ENCODE assay signal across 9 cellular contexts in genomic region chr17:29154516-29155234, GRCh38. TPM values are rescaled to one million over a fixed set of nuclear protein-coding genes. Genes with fewer than 3 reads are reported as not detected.
DNase-seq lines count a peak whose midpoint lies in the region; ATAC-seq and TF ChIP-seq lines count a peak whose summit lies in the region.
"Had no signal": no experiment of that assay in that cellular context is flagged by ENCODE, and none has a peak within 500 bp of the region (broad histone marks: within the 10 kb centered on the region; RNA-seq: fewer than 3 reads in every experiment).

No MANE protein-coding gene starts in this region.

- ATAC-seq in CD4-positive, CD25-positive, alpha-beta regulatory T cell (ENCODE audit: low read depth in 2 of 2), result peak; percentile 56 to 65

- no peaks in the 10 kb centered on the region for H3K36me3 ChIP-seq in CD4-positive, CD25-positive, alpha-beta regulatory T cell (ENCODE audit: control insufficient read depth, insufficient read depth, low read length)
- no peaks in the 10 kb centered on the region for H3K36me3 ChIP-seq in esophagus muscularis mucosa

- H3K9me3 Mint-ChIP-seq in CD4-positive, CD25-positive, alpha-beta regulatory T cell, result no peaks in the 10 kb centered on the region
- no peaks in the 10 kb centered on the region for H3K9me3 Mint-ChIP-seq in osteocyte (ENCODE audit: unreplicated experiment)
- H3K9me3 Mint-ChIP-seq: memory B cell had no signal

- intact Hi-C loops in esophagus muscularis mucosa (cut with DNase I), result no loop called here

- peak overlapping the region; percentile 62 for H3K27ac ChIP-seq in CD4-positive, CD25-positive, alpha-beta regulatory T cell (ENCODE audit: insufficient read depth, low read length, poor library complexity, severe bottlenecking)
- H3K27ac ChIP-seq in RWPE1 (peak overlapping the region; percentile 97), esophagus muscularis mucosa (replicated peaks in 1 of 4) (peak overlapping the region; percentile 59 to 74 (median 66))

- H3K27me3 Mint-ChIP-seq in CD4-positive, CD25-positive, alpha-beta regulatory T cell, result no peaks in the 10 kb centered on the region
- no peaks in the 10 kb centered on the region for H3K27me3 Mint-ChIP-seq in osteocyte (ENCODE audit: unreplicated experiment)
- H3K27me3 Mint-ChIP-seq: memory B cell had no signal

- TF ChIP-seq CTCF in RWPE1 (conservative IDR thresholded peaks at IDR 0.05; ENCODE audit: low read depth), result no peak
- no peak for TF ChIP-seq CTCF in esophagus muscularis mucosa (IDR thresholded peaks at IDR 0.05)
- TF ChIP-seq CTCF in osteocyte (IDR thresholded peaks at IDR 0.05), result no peak

- H3K4me3 ChIP-seq in CD4-positive, CD25-positive, alpha-beta regulatory T cell (ENCODE audit: low read depth, low read length), result peak overlapping the region; percentile 50
- no peak overlapping the region for H3K4me3 ChIP-seq in esophagus muscularis mucosa

- no peaks in the 10 kb centered on the region for H3K27me3 ChIP-seq in CD4-positive, CD25-positive, alpha-beta regulatory T cell (ENCODE audit: control insufficient read depth, insufficient read depth, low read length)
- H3K27me3 ChIP-seq in esophagus muscularis mucosa, result no peaks in the 10 kb centered on the region

- H3K4me1 Mint-ChIP-seq in CD4-positive, CD25-positive, alpha-beta regulatory T cell, result peaks cover 10 to 52% (median 35%) of the 10 kb centered on the region in 4 donors
- peaks cover 77% of the 10 kb centered on the region for H3K4me1 Mint-ChIP-seq in osteocyte (ENCODE audit: unreplicated experiment)

- H3K36me3 Mint-ChIP-seq in CD4-positive, CD25-positive, alpha-beta regulatory T cell, result no peaks in the 10 kb centered on the region
- no peaks in the 10 kb centered on the region for H3K36me3 Mint-ChIP-seq in osteocyte (ENCODE audit: unreplicated experiment)
- H3K36me3 Mint-ChIP-seq: memory B cell had no signal

- H3K4me3 Mint-ChIP-seq in CD4-positive, CD25-positive, alpha-beta regulatory T cell, result peak overlapping the region; percentile 43 to 78 (median 72)
- peak overlapping the region; percentile 5 for H3K4me3 Mint-ChIP-seq in osteocyte (ENCODE audit: unreplicated experiment)
- H3K4me3 Mint-ChIP-seq: memory B cell had no signal

- CTCF ChIA-PET in RWPE1 (lab: Yijun Ruan, JAX), result interaction anchor here (1.1 to 1.5 kb wide), 2 partner anchors 38 to 65 kb away, joined by 4 to 5 read pairs; no protein-coding TSS in a partner anchor

- no peaks in the 10 kb centered on the region for H3K9me3 ChIP-seq in CD4-positive, CD25-positive, alpha-beta regulatory T cell (ENCODE audit: control insufficient read depth in 2 of 2, low read length in 2 of 2)
- H3K9me3 ChIP-seq in esophagus muscularis mucosa, result no peaks in the 10 kb centered on the region

- no peak for TF ChIP-seq POLR2A in esophagus muscularis mucosa (IDR thresholded peaks at IDR 0.05; ENCODE audit: low read depth)

- 64% methylated on average over 6 of the region's 11 CpGs for WGBS in esophagus muscularis mucosa

- H3K27ac Mint-ChIP-seq in CD4-positive, CD25-positive, alpha-beta regulatory T cell, result peak overlapping the region; percentile 86 to 92 (median 91)
- H3K27ac Mint-ChIP-seq in osteocyte (ENCODE audit: unreplicated experiment), result peak overlapping the region; percentile 62
- H3K27ac Mint-ChIP-seq: memory B cell had no signal

- POLR2A ChIA-PET in RWPE1 (lab: Yijun Ruan, JAX; ENCODE audit: low non-redundant PET), result interaction anchor here (1.4 kb wide), 1 partner anchor 25 kb away, joined by 3 read pairs; no protein-coding TSS in a partner anchor

- no peak for TF ChIP-seq EP300 in esophagus muscularis mucosa (IDR thresholded peaks at IDR 0.05)

- H3K4me1 ChIP-seq in CD4-positive, CD25-positive, alpha-beta regulatory T cell (ENCODE audit: control insufficient read depth, insufficient read depth, low read length, poor library complexity, severe bottlenecking), result peaks cover 24% of the 10 kb centered on the region
- peaks cover 66 to 86% (median 73%) of the 10 kb centered on the region in 4 donors for H3K4me1 ChIP-seq in esophagus muscularis mucosa

- DNase-seq in CD4-positive, CD25-positive, alpha-beta regulatory T cell, result peak in 1 of 3 donors; percentile 64
- no peak for DNase-seq in RWPE1 (ENCODE audit: low spot score)
- DNase-seq in esophagus muscularis mucosa (ENCODE audit: extremely low spot score), result no peak
- DNase-seq in osteocyte (ENCODE audit: extremely low spot score, unreplicated experiment), result no peak
- no peak for DNase-seq in EL
- DNase-seq in activated gamma-delta T cell (lab: John Stamatoyannopoulos, UW), result no peak
- no peak for DNase-seq in superior temporal gyrus (ENCODE audit: extremely low spot score)
- DNase-seq in SHP77 treated with DMSO at 0.1 percent for 48 hours (lab: John Stamatoyannopoulos, UW), result no peak

RNA-seq across cellular contexts. Expression of gene MYO18A, which starts 25.5 kb away (rescaled TPM):
- total RNA-seq in CD4-positive, CD25-positive, alpha-beta regulatory T cell, result 193 TPM
- 10 to 100 TPM; 16.8 to 22.6 (median 20.2) TPM for polyA plus RNA-seq in CD4-positive, CD25-positive, alpha-beta regulatory T cell
- total RNA-seq in esophagus muscularis mucosa (10 to 100 TPM; 46.7 to 82.7 (median 64.6) TPM), osteocyte (27.8 and 28.8 TPM in 2 replicates)
